Comparison of ENCODE assay signal across 17 cellular contexts in genomic region chr1:203600782-203601513, GRCh38. TPM values are rescaled to one million over a fixed set of nuclear protein-coding genes. Genes with fewer than 3 reads are reported as not detected.
A peak's percentile ranks its signal among the peaks of the same experiment; 100 is the strongest.
DNase-seq lines count a peak whose midpoint lies in the region; ATAC-seq, FAIRE-seq and TF ChIP-seq lines count a peak whose summit lies in the region.
"Had no signal": no experiment of that assay in that cellular context is flagged by ENCODE, and none has a peak within 500 bp of the region (broad histone marks: within the 10 kb centered on the region; RNA-seq: fewer than 3 reads in every experiment).

No MANE protein-coding gene starts in this region.

- H3K4me3 ChIP-seq in esophagus muscularis mucosa (no peak overlapping the region), rectal smooth muscle tissue (ENCODE audit: low read length) (no peak overlapping the region), small intestine (ENCODE audit: low read depth in 1 of 2, low read length in 2 of 2) (no peak overlapping the region)
- H3K4me3 ChIP-seq: stomach had no signal

- TF ChIP-seq EP300 in esophagus muscularis mucosa (IDR thresholded peaks at IDR 0.05): no peak

- FAIRE-seq in small intestine (lab: Jason Lieb, UNC): no peak

- H3K27me3 ChIP-seq in esophagus muscularis mucosa: no peaks in the 10 kb centered on the region
- H3K27me3 ChIP-seq in rectal smooth muscle tissue (ENCODE audit: control insufficient read depth, insufficient read depth, low read length): no peaks in the 10 kb centered on the region
- no peaks in the 10 kb centered on the region for H3K27me3 ChIP-seq in small intestine (ENCODE audit: control insufficient read depth in 2 of 2, insufficient read depth in 2 of 2, low read length in 2 of 2)
- H3K27me3 ChIP-seq: stomach had no signal

- no peak for TF ChIP-seq CTCF in esophagus muscularis mucosa (IDR thresholded peaks at IDR 0.05)

- peak overlapping the region; percentile 68 to 87 (median 82) for H3K27ac ChIP-seq in esophagus muscularis mucosa (replicated peaks in 1 of 4)
- peak overlapping the region; percentile 43 for H3K27ac ChIP-seq in rectal smooth muscle tissue (ENCODE audit: low read depth, low read length)
- H3K27ac ChIP-seq in small intestine (ENCODE audit: low read depth in 1 of 2, low read length in 1 of 2): no peak overlapping the region
- H3K27ac ChIP-seq: 22Rv1 had no signal

- no peak for TF ChIP-seq POLR2A in esophagus muscularis mucosa (IDR thresholded peaks at IDR 0.05; ENCODE audit: low read depth)

- H3K36me3 ChIP-seq in esophagus muscularis mucosa (no peaks in the 10 kb centered on the region), rectal smooth muscle tissue (ENCODE audit: control insufficient read depth, insufficient read depth, low read length) (no peaks in the 10 kb centered on the region), small intestine (ENCODE audit: control insufficient read depth in 2 of 2, insufficient read depth in 2 of 2, low read length in 2 of 2) (no peaks in the 10 kb centered on the region)
- H3K36me3 ChIP-seq: stomach had no signal

- peak; percentile 27 for DNase-seq in DMS 273 (lab: John Stamatoyannopoulos, UW; ENCODE audit: unreplicated experiment)
- DNase-seq in DMS 273 treated with DMSO at 0.1 percent for 48 hours (lab: John Stamatoyannopoulos, UW): no peak
- DNase-seq in NCI-H69 (lab: John Stamatoyannopoulos, UW): peak; percentile 52
- no peak for DNase-seq in esophagus muscularis mucosa (ENCODE audit: extremely low spot score)
- DNase-seq in small intestine: no peak
- DNase-seq in activated naive CD4-positive, alpha-beta T cell treated with anti-CD3 and anti-CD28 coated beads, Interleukin-2, amount 50 U/mL, for 16 hours: no peak
- DNase-seq: activated CD8-positive, alpha-beta memory T cell treated with anti-CD3 and anti-CD28 coated beads, Interleukin-2, amount 50 U/mL, for 4 hours; effector CD8-positive, alpha-beta T cell; mammary epithelial cell; NCI-H146; NCI-H446 treated with DMSO at 0.1 percent for 48 hours; stomach; SW 1271 had no signal

- H3K4me1 ChIP-seq in esophagus muscularis mucosa (peaks cover 29 to 63% (median 50%) of the 10 kb centered on the region in 4 donors), rectal smooth muscle tissue (ENCODE audit: control insufficient read depth, insufficient read depth, low read length) (peaks cover 20% of the 10 kb centered on the region), small intestine (ENCODE audit: control insufficient read depth in 2 of 2, insufficient read depth in 1 of 2, low read depth in 1 of 2, low read length in 1 of 2) (no peaks in the 10 kb centered on the region)

- intact Hi-C loops in esophagus muscularis mucosa (cut with DNase I): no loop called here

- H3K9me3 ChIP-seq in esophagus muscularis mucosa: no peaks in the 10 kb centered on the region
- no peaks in the 10 kb centered on the region for H3K9me3 ChIP-seq in small intestine (ENCODE audit: control insufficient read depth, low read depth)
- H3K9me3 ChIP-seq: stomach had no signal

- no peak for ATAC-seq in HG03175 (IDR thresholded peaks at IDR 0.05; ENCODE audit: unreplicated experiment)
- ATAC-seq: activated naive CD4-positive, alpha-beta T cell treated with anti-CD3 and anti-CD28 coated beads, Interleukin-2, amount 50 U/mL, for 72 hours had no signal

- WGBS in esophagus muscularis mucosa: 46% methylated on average over 9 of the region's 9 CpGs
- WGBS in small intestine, 3 donors: 75 to 90% (median 87%) methylated on average over 9 of the region's 9 CpGs

- no peak overlapping the region for H3K9ac ChIP-seq in rectal smooth muscle tissue (ENCODE audit: low read length)

RNA-seq across cellular contexts. Expression of gene ATP2B4, which starts 25.7 kb away (rescaled TPM):
- 100 to 1,000 TPM; 177 to 395 (median 260) TPM for total RNA-seq in esophagus muscularis mucosa
- 10 to 100 TPM in 1 of 3 donors, 1 to 10 TPM in 2; 3.5 to 21.8 (median 5.1) TPM for polyA plus RNA-seq in small intestine

Comparison
In these comparisons a context has a peak if more than half of its experiments do, and no peak if none do; other contexts are left out.
1. DNase-seq: peak in DMS 273 (single experiment) and NCI-H69 (single experiment); none in DMS 273 treated with DMSO at 0.1 percent for 48 hours (single experiment), esophagus muscularis mucosa (single experiment), small intestine (single experiment) and activated naive CD4-positive, alpha-beta T cell treated with anti-CD3 and anti-CD28 coated beads, Interleukin-2, amount 50 U/mL, for 16 hours (single experiment).
2. H3K27ac ChIP-seq: peak in esophagus muscularis mucosa (4 of 4) and rectal smooth muscle tissue (single experiment); none in small intestine (0 of 2).